18 cellular contexts compared by ENCODE assay signal in genomic region chr5:1836891-1837880, GRCh38. TPM values are rescaled to one million over a fixed set of nuclear protein-coding genes. Genes with fewer than 3 reads are reported as not detected.
DNase-seq lines count a peak whose midpoint lies in the region; ATAC-seq and TF ChIP-seq lines count a peak whose summit lies in the region.
"Had no signal": no experiment of that assay in that cellular context is flagged by ENCODE, and none has a peak within 500 bp of the region (broad histone marks: within the 10 kb centered on the region; RNA-seq: fewer than 3 reads in every experiment).

No MANE protein-coding gene starts in this region.

- intact Hi-C loops in Right ventricle myocardium inferior (cut with DNase I) (loop anchor here (5.0 kb wide), 1 partner anchor 45 kb away; the partner anchor contains the start of gene IRX4), left cardiac atrium (cut with DNase I) (no loop called here), breast epithelium (cut with DNase I; ENCODE audit: low total_unique reads) (no loop called here)

- no peak for TF ChIP-seq CTCF in coronary artery (IDR thresholded peaks at IDR 0.05)
- TF ChIP-seq CTCF in breast epithelium (IDR thresholded peaks at IDR 0.05): no peak

- H3K9me3 ChIP-seq in breast epithelium: no peaks in the 10 kb centered on the region

- no peaks in the 10 kb centered on the region for H3K36me3 ChIP-seq in breast epithelium

- no peak for TF ChIP-seq POLR2A in breast epithelium (IDR thresholded peaks at IDR 0.05)

- no peak overlapping the region for H3K4me3 Mint-ChIP-seq in stimulated activated memory B cell treated with anti-CD40 and anti-IgM and Interleukin-4, amounts not matched to agents 10 μg/mL and 1 μg/mL and 100 μg/mL, for 72 hours
- H3K4me3 Mint-ChIP-seq: CD4-positive, CD25-positive, alpha-beta regulatory T cell; GM23338 had no signal

- peak; percentile 56 for DNase-seq in Right ventricle myocardium inferior (ENCODE audit: missing footprints)
- DNase-seq in left cardiac atrium: no peak
- peak; percentile 57 for DNase-seq in coronary artery (ENCODE audit: low spot score)
- no peak for DNase-seq in left lobe of liver (ENCODE audit: low spot score)
- no peak for DNase-seq in NCI-H146 treated with DMSO at 0.1 percent for 48 hours (lab: John Stamatoyannopoulos, UW; ENCODE audit: unreplicated experiment)
- no peak for DNase-seq in NCI-H1930 (lab: John Stamatoyannopoulos, UW)
- no peak for DNase-seq in breast epithelium (ENCODE audit: low spot score in 2 of 2)
- DNase-seq: 8988T; CD4-positive, CD25-positive, alpha-beta regulatory T cell; COR-L47; GF-D8; KBM-7; NCI-H1417; NCI-H2029; NCI-H526 had no signal

- H3K27ac Mint-ChIP-seq in stimulated activated memory B cell treated with anti-CD40 and anti-IgM and Interleukin-4, amounts not matched to agents 10 μg/mL and 1 μg/mL and 100 μg/mL, for 72 hours: no peak overlapping the region
- H3K27ac Mint-ChIP-seq: CD4-positive, CD25-positive, alpha-beta regulatory T cell; GM23338 had no signal

- no peak overlapping the region for H3K4me3 ChIP-seq in coronary artery
- no peak overlapping the region for H3K4me3 ChIP-seq in breast epithelium
- H3K4me3 ChIP-seq: GM12878, GM23338 had no signal

- no peaks in the 10 kb centered on the region for H3K36me3 Mint-ChIP-seq in stimulated activated memory B cell treated with anti-CD40 and anti-IgM and Interleukin-4, amounts not matched to agents 10 μg/mL and 1 μg/mL and 100 μg/mL, for 72 hours
- H3K36me3 Mint-ChIP-seq: CD4-positive, CD25-positive, alpha-beta regulatory T cell had no signal

- no peak overlapping the region for H3K27ac ChIP-seq in coronary artery
- no peak overlapping the region for H3K27ac ChIP-seq in breast epithelium

- ATAC-seq in Right ventricle myocardium inferior: no peak
- no peak for ATAC-seq in left cardiac atrium
- peak; percentile 63 for ATAC-seq in left lobe of liver
- peak; percentile 29 for ATAC-seq in stimulated activated memory B cell treated with anti-CD40 and anti-IgM and Interleukin-4, amounts not matched to agents 10 μg/mL and 1 μg/mL and 100 μg/mL, for 72 hours
- ATAC-seq: GM12878, GM23338 had no signal

- peaks cover 0 to 12% of the 10 kb centered on the region in 2 donors for H3K27me3 ChIP-seq in breast epithelium

- H3K9me3 Mint-ChIP-seq in stimulated activated memory B cell treated with anti-CD40 and anti-IgM and Interleukin-4, amounts not matched to agents 10 μg/mL and 1 μg/mL and 100 μg/mL, for 72 hours: no peaks in the 10 kb centered on the region
- H3K9me3 Mint-ChIP-seq: CD4-positive, CD25-positive, alpha-beta regulatory T cell; GM23338 had no signal

- no peaks in the 10 kb centered on the region for H3K4me1 ChIP-seq in breast epithelium

- no peaks in the 10 kb centered on the region for H3K4me1 Mint-ChIP-seq in stimulated activated memory B cell treated with anti-CD40 and anti-IgM and Interleukin-4, amounts not matched to agents 10 μg/mL and 1 μg/mL and 100 μg/mL, for 72 hours
- H3K4me1 Mint-ChIP-seq: CD4-positive, CD25-positive, alpha-beta regulatory T cell had no signal

- peaks cover 50% of the 10 kb centered on the region for H3K27me3 Mint-ChIP-seq in stimulated activated memory B cell treated with anti-CD40 and anti-IgM and Interleukin-4, amounts not matched to agents 10 μg/mL and 1 μg/mL and 100 μg/mL, for 72 hours

RNA-seq across cellular contexts. Expression of gene NDUFS6, which starts 36.0 kb away (rescaled TPM):
- total RNA-seq in Right ventricle myocardium inferior: 134 TPM
- total RNA-seq in left cardiac atrium: 10 to 100 TPM; 84.2 to 86.1 TPM
- total RNA-seq in left lobe of liver: 27.0 TPM
- 10 to 100 TPM; 37.9 to 68.8 (median 48.0) TPM for total RNA-seq in breast epithelium

RNA-seq across cellular contexts. Expression of gene MRPL36, which starts 37.5 kb away (rescaled TPM):
- total RNA-seq in Right ventricle myocardium inferior (62.3 TPM), left cardiac atrium (10 to 100 TPM; 47.3 to 50.9 TPM), left lobe of liver (31.1 TPM), breast epithelium (10 to 100 TPM; 33.5 to 46.2 (median 41.6) TPM)

RNA-seq across cellular contexts. Expression of gene IRX4, which starts 45.5 kb away (rescaled TPM):
- 17.6 TPM for total RNA-seq in Right ventricle myocardium inferior
- under 1 TPM; 0.18 to 0.50 TPM for total RNA-seq in left cardiac atrium
- total RNA-seq in left lobe of liver: not detected
- 1 to 10 TPM in 2 of 3 donors, under 1 TPM in 1; 0.64 to 9.5 (median 2.6) TPM for total RNA-seq in breast epithelium
- total RNA-seq: CD4-positive, CD25-positive, alpha-beta regulatory T cell; GM12878 had no signal

Comparison
In these comparisons a context has a peak if more than half of its experiments do, and no peak if none do; other contexts are left out.
1. DNase-seq: peak in Right ventricle myocardium inferior (single experiment) and coronary artery (single experiment); none in left cardiac atrium (single experiment), left lobe of liver (single experiment), NCI-H146 treated with DMSO at 0.1 percent for 48 hours (single experiment), NCI-H1930 (0 of 2) and breast epithelium (0 of 2).
2. ATAC-seq: peak in left lobe of liver (single experiment) and stimulated activated memory B cell treated with anti-CD40 and anti-IgM and Interleukin-4, amounts not matched to agents 10 μg/mL and 1 μg/mL and 100 μg/mL, for 72 hours (single experiment); none in Right ventricle myocardium inferior (single experiment) and left cardiac atrium (0 of 2).